Comparison of ENCODE assay signal across 9 cellular contexts in genomic region chr1:156119503-156120209, GRCh38. TPM values are rescaled to one million over a fixed set of nuclear protein-coding genes. Genes with fewer than 3 reads are reported as not detected.
A peak's percentile ranks its signal among the peaks of the same experiment; 100 is the strongest.
DNase-seq lines count a peak whose midpoint lies in the region; ATAC-seq and TF ChIP-seq lines count a peak whose summit lies in the region.
"Had no signal": no experiment of that assay in that cellular context is flagged by ENCODE, and none has a peak within 500 bp of the region (broad histone marks: within the 10 kb centered on the region; RNA-seq: fewer than 3 reads in every experiment).

No MANE protein-coding gene starts in this region.

- DNase-seq in EL: peak; percentile 83
- DNase-seq in PC-3: peak; percentile 79
- peak in 35 of 61 donors; percentile 14 to 64 (median 34) for DNase-seq in caudate nucleus (lab: John Stamatoyannopoulos, UW)
- peak in 2 of 3 donors; percentile 70 for DNase-seq in mucosa of descending colon
- no peak for DNase-seq in effector CD8-positive, alpha-beta T cell (lab: John Stamatoyannopoulos, UW)
- no peak for DNase-seq in stimulated activated CD4-positive, alpha-beta T cell treated with anti-CD3 and anti-CD28 coated beads, Interleukin-1b, Interleukin-23, amount 100 ng/mL, for 48 hours

- no peaks in the 10 kb centered on the region for H3K9me2 ChIP-seq in PC-3 (replicated peaks; ENCODE audit: low read length)

- POLR2A ChIA-PET in PC-3 (lab: Charles Lee; ENCODE audit: unreplicated experiment): interaction anchor here (0.5 to 1.6 kb wide), 3 partner anchors 9 to 242 kb away, joined by 3 to 8 read pairs (median 5); no protein-coding TSS in a partner anchor

- H3K36me3 ChIP-seq in PC-3 (ENCODE audit: low read depth, low read length): peaks cover 32% of the 10 kb centered on the region
- H3K36me3 ChIP-seq in mucosa of descending colon (ENCODE audit: low read depth): no peaks in the 10 kb centered on the region

- CTCF ChIA-PET in PC-3 (lab: Charles Lee): no interaction called here

- ATAC-seq in PC-3: peak; percentile 27
- ATAC-seq in mucosa of descending colon: peak; percentile 5
- ATAC-seq in HG02759 (IDR thresholded peaks at IDR 0.05; ENCODE audit: unreplicated experiment): no peak
- ATAC-seq in GM18868 (IDR thresholded peaks at IDR 0.05; ENCODE audit: unreplicated experiment): no peak

- no peaks in the 10 kb centered on the region for H3K27me3 ChIP-seq in PC-3 (ENCODE audit: low read length)

- TF ChIP-seq CTCF in PC-3 (conservative IDR thresholded peaks at IDR 0.05; ENCODE audit: low read depth, low read length): no peak
- TF ChIP-seq CTCF in mucosa of descending colon (IDR thresholded peaks at IDR 0.05): no peak

- H3K4me2 ChIP-seq in PC-3 (ENCODE audit: low read length): peak overlapping the region; percentile 93

- BruUV-seq in PC-3 (replicated peaks; lab: Mats Ljungman, UMichigan): no TSS peak

- peaks cover 100% of the 10 kb centered on the region for H3K79me2 ChIP-seq in PC-3 (ENCODE audit: low read length)

- peaks cover 75% of the 10 kb centered on the region for H4K20me1 ChIP-seq in PC-3 (ENCODE audit: low read length)

- peak overlapping the region; percentile 35; the same call in 1 of the 2 replicates for H3K27ac ChIP-seq in PC-3 (ENCODE audit: low read length)
- H3K27ac ChIP-seq in caudate nucleus (ENCODE audit: low read depth, low read length): peak overlapping the region; percentile 59

- peak overlapping the region; percentile 54 for H3K4me3 ChIP-seq in PC-3 (ENCODE audit: low read length)
- no peak overlapping the region for H3K4me3 ChIP-seq in mucosa of descending colon

- no peaks in the 10 kb centered on the region for H3K9me3 ChIP-seq in PC-3 (ENCODE audit: low read length)
- no peaks in the 10 kb centered on the region for H3K9me3 ChIP-seq in mucosa of descending colon

- H3K9ac ChIP-seq in PC-3 (ENCODE audit: low read length): no peak overlapping the region

- H3K4me1 ChIP-seq in PC-3 (ENCODE audit: insufficient read depth, low read length) (peaks cover 68% of the 10 kb centered on the region), mucosa of descending colon (ENCODE audit: low read depth) (peaks cover 79% of the 10 kb centered on the region)

- intact Hi-C loops in PC-3 (cut with micrococcal nuclease): loop anchor here (5.0 kb wide), 1 partner anchor 142 kb away; the partner anchor contains the start of gene ARHGEF2
- intact Hi-C loops in mucosa of descending colon (cut with DNase I, micrococcal nuclease): no loop called here

- no peak overlapping the region for H2AFZ ChIP-seq in PC-3 (ENCODE audit: low read length)

- peaks cover 6% of the 10 kb centered on the region for H3F3A ChIP-seq in PC-3 (ENCODE audit: low read length, unreplicated experiment)

RNA-seq across cellular contexts. Expression of gene LMNA, which starts 5.1 kb away (rescaled TPM):
- total RNA-seq in PC-3 (2014; rRNA removed) (864 and 1,095 TPM in 2 replicates), mucosa of descending colon (100 to 1,000 TPM; 263 to 334 (median 308) TPM)

RNA-seq across cellular contexts. Expression of gene SEMA4A, which starts 33.7 kb away (rescaled TPM):
- total RNA-seq in PC-3 (2014; rRNA removed) (5.8 and 13.1 TPM in 2 replicates), mucosa of descending colon (1 to 10 TPM; 2.1 to 7.6 (median 5.5) TPM)

RNA-seq across cellular contexts. Expression of gene MEX3A, which starts 37.4 kb away (rescaled TPM):
- total RNA-seq in PC-3 (2014; rRNA removed): 12.9 and 14.7 TPM in 2 replicates
- 1 to 10 TPM in 1 of 3 donors, under 1 TPM in 2; 0.32 to 2.5 (median 0.66) TPM for total RNA-seq in mucosa of descending colon

RNA-seq across cellular contexts. Expression of gene RAB25, which starts 58.7 kb away (rescaled TPM):
- total RNA-seq in PC-3 (2014; rRNA removed) (18.1 and 18.5 TPM in 2 replicates), mucosa of descending colon (100 to 1,000 TPM in 2 of 3 donors, 10 to 100 TPM in 1; 85.1 to 242 (median 158) TPM)
- total RNA-seq: lung microvascular endothelial cell had no signal

Comparison
In these comparisons a context has a peak if more than half of its experiments do, and no peak if none do; other contexts are left out.
1. DNase-seq: peak in EL (single experiment), PC-3 (single experiment), caudate nucleus (35 of 61) and mucosa of descending colon (2 of 3); none in effector CD8-positive, alpha-beta T cell (single experiment) and stimulated activated CD4-positive, alpha-beta T cell treated with anti-CD3 and anti-CD28 coated beads, Interleukin-1b, Interleukin-23, amount 100 ng/mL, for 48 hours (single experiment).
2. ATAC-seq: peak in PC-3 (single experiment) and mucosa of descending colon (single experiment); none in HG02759 (single experiment) and GM18868 (single experiment).